Comparison of ENCODE assay signal across 10 cellular contexts in genomic region chr12:81077329-81077685, GRCh38. TPM values are rescaled to one million over a fixed set of nuclear protein-coding genes. Genes with fewer than 3 reads are reported as not detected.
DNase-seq lines count a peak whose midpoint lies in the region; FAIRE-seq and TF ChIP-seq lines count a peak whose summit lies in the region.
"Had no signal": no experiment of that assay in that cellular context is flagged by ENCODE, and none has a peak within 500 bp of the region (broad histone marks: within the 10 kb centered on the region; RNA-seq: fewer than 3 reads in every experiment).

No MANE protein-coding gene starts in this region.

- H3K36me3 ChIP-seq in astrocyte (ENCODE audit: insufficient read depth, low read length) (no peaks in the 10 kb centered on the region), hepatocyte (replicated peaks; ENCODE audit: insufficient read depth, low read depth) (no peaks in the 10 kb centered on the region)

- H3K4me1 ChIP-seq in astrocyte (ENCODE audit: insufficient read depth, low read length): peaks cover 7% of the 10 kb centered on the region
- peaks cover 12% of the 10 kb centered on the region for H3K4me1 ChIP-seq in hepatocyte (ENCODE audit: insufficient read depth)

- H3K27me3 Mint-ChIP-seq in astrocyte (ENCODE audit: low read depth, unreplicated experiment) (no peaks in the 10 kb centered on the region), progenitor cell of endocrine pancreas (no peaks in the 10 kb centered on the region)
- H3K27me3 Mint-ChIP-seq in activated T-helper 1 cell treated with anti-CD3 and anti-CD28 coated beads, Interleukin-12 subunit alpha, Interleukin-12 subunit beta, Interleukin-2, Interleukin-4 antibody, amounts not matched to agents 30 ng/mL and 10 ng/mL and 1 ng/mL, durations not matched to agents 14 hours and 24 hours and 36 hours (ENCODE audit: insufficient read depth): peaks cover 11% of the 10 kb centered on the region

- intact Hi-C loops in activated T-helper 1 cell treated with anti-CD3 and anti-CD28 coated beads, Interleukin-12 subunit alpha, Interleukin-12 subunit beta, Interleukin-2, Interleukin-4 antibody, amounts not matched to agents 30 ng/mL and 10 ng/mL and 1 ng/mL, durations not matched to agents 14 hours and 24 hours and 36 hours (cut with micrococcal nuclease): no loop called here

- H3K4me1 Mint-ChIP-seq in astrocyte (ENCODE audit: low read depth, unreplicated experiment) (peaks cover 15% of the 10 kb centered on the region), progenitor cell of endocrine pancreas (ENCODE audit: low read depth) (peaks cover 33% of the 10 kb centered on the region)
- H3K4me1 Mint-ChIP-seq in activated T-helper 1 cell treated with anti-CD3 and anti-CD28 coated beads, Interleukin-12 subunit alpha, Interleukin-12 subunit beta, Interleukin-2, Interleukin-4 antibody, amounts not matched to agents 30 ng/mL and 10 ng/mL and 1 ng/mL, durations not matched to agents 14 hours and 24 hours and 36 hours (ENCODE audit: low read depth): no peaks in the 10 kb centered on the region

- H3K9me3 ChIP-seq in astrocyte (ENCODE audit: insufficient read depth, low read depth, low read length) (no peaks in the 10 kb centered on the region), hepatocyte (ENCODE audit: low read depth) (no peaks in the 10 kb centered on the region)

- H4K20me1 ChIP-seq in astrocyte (ENCODE audit: insufficient read depth, low read length) (no peaks in the 10 kb centered on the region), hepatocyte (ENCODE audit: insufficient read depth, poor library complexity, severe bottlenecking) (no peaks in the 10 kb centered on the region)

- H3K4me3 Mint-ChIP-seq in astrocyte (ENCODE audit: unreplicated experiment): peak overlapping the region; percentile 88
- H3K4me3 Mint-ChIP-seq in progenitor cell of endocrine pancreas (ENCODE audit: low read depth): peak overlapping the region; percentile 86
- no peak overlapping the region for H3K4me3 Mint-ChIP-seq in activated T-helper 1 cell treated with anti-CD3 and anti-CD28 coated beads, Interleukin-12 subunit alpha, Interleukin-12 subunit beta, Interleukin-2, Interleukin-4 antibody, amounts not matched to agents 30 ng/mL and 10 ng/mL and 1 ng/mL, durations not matched to agents 14 hours and 24 hours and 36 hours

- TF ChIP-seq CTCF in astrocyte (IDR thresholded peaks at IDR 0.05; ENCODE audit: insufficient read depth, low read depth, low read length) (no peak), hepatocyte (IDR thresholded peaks at IDR 0.05; ENCODE audit: poor library complexity) (no peak), progenitor cell of endocrine pancreas (IDR thresholded peaks at IDR 0.05; ENCODE audit: unreplicated experiment) (no peak), GM10248 (IDR thresholded peaks at IDR 0.05; ENCODE audit: control extremely low read depth, extremely low read depth, low read depth, missing control alignments) (no peak)

- H3K9me2 ChIP-seq in hepatocyte (replicated peaks; ENCODE audit: insufficient read depth): no peaks in the 10 kb centered on the region

- H3K36me3 Mint-ChIP-seq in astrocyte (ENCODE audit: low read depth, unreplicated experiment) (no peaks in the 10 kb centered on the region), progenitor cell of endocrine pancreas (ENCODE audit: insufficient read depth) (no peaks in the 10 kb centered on the region)
- no peaks in the 10 kb centered on the region for H3K36me3 Mint-ChIP-seq in activated T-helper 1 cell treated with anti-CD3 and anti-CD28 coated beads, Interleukin-12 subunit alpha, Interleukin-12 subunit beta, Interleukin-2, Interleukin-4 antibody, amounts not matched to agents 30 ng/mL and 10 ng/mL and 1 ng/mL, durations not matched to agents 14 hours and 24 hours and 36 hours (ENCODE audit: low read depth)

- peak overlapping the region; percentile 98 for H2AFZ ChIP-seq in astrocyte (ENCODE audit: low read depth, low read length)
- H2AFZ ChIP-seq in hepatocyte: peak overlapping the region; percentile 97

- CTCF ChIA-PET in GM10248 (lab: Yijun Ruan, JAX): no interaction called here

- peak overlapping the region; percentile 92 for H3K4me2 ChIP-seq in astrocyte (ENCODE audit: low read length)
- H3K4me2 ChIP-seq in hepatocyte: peak overlapping the region; percentile 92

- WGBS in hepatocyte (ENCODE audit: low lambda C conversion rate, missing lambda C conversion rate): 13% methylated on average over 6 of the region's 6 CpGs

- H3K79me2 ChIP-seq in astrocyte (ENCODE audit: insufficient read depth, low read length) (no peaks in the 10 kb centered on the region), hepatocyte (peaks cover 7% of the 10 kb centered on the region)

- H3K27me3 ChIP-seq in astrocyte (ENCODE audit: insufficient read depth, low read length) (no peaks in the 10 kb centered on the region), hepatocyte (no peaks in the 10 kb centered on the region)

- H3K4me3 ChIP-seq in astrocyte (ENCODE audit: insufficient read depth, low read depth, low read length) (peak overlapping the region; percentile 61), hepatocyte (peak overlapping the region; percentile 82)

- no peak overlapping the region for H3K27ac ChIP-seq in astrocyte (ENCODE audit: low read depth, low read length)
- peak overlapping the region; percentile 74 for H3K27ac ChIP-seq in hepatocyte

- H3K27ac Mint-ChIP-seq in astrocyte (ENCODE audit: unreplicated experiment) (peak overlapping the region; percentile 93), progenitor cell of endocrine pancreas (peak overlapping the region; percentile 83)
- no peak overlapping the region for H3K27ac Mint-ChIP-seq in activated T-helper 1 cell treated with anti-CD3 and anti-CD28 coated beads, Interleukin-12 subunit alpha, Interleukin-12 subunit beta, Interleukin-2, Interleukin-4 antibody, amounts not matched to agents 30 ng/mL and 10 ng/mL and 1 ng/mL, durations not matched to agents 14 hours and 24 hours and 36 hours

- DNase-seq in EH (ENCODE audit: low read depth) (peak; percentile 16), astrocyte (ENCODE audit: low read depth) (peak; percentile 57), hepatocyte (ENCODE audit: low spot score) (no peak), progenitor cell of endocrine pancreas (ENCODE audit: low spot score, unreplicated experiment) (no peak), GM10248 (ENCODE audit: extremely low spot score) (no peak), OCI-M2 (lab: John Stamatoyannopoulos, UW; ENCODE audit: unreplicated experiment) (no peak)
- DNase-seq in activated CD4-positive, CD25-positive, alpha-beta regulatory T cell treated with anti-CD3 and anti-CD28 coated beads, Interleukin-2, amount 50 U/mL, for 72 hours: no peak
- DNase-seq in activated T-helper 1 cell treated with anti-CD3 and anti-CD28 coated beads, Interleukin-12 subunit alpha, Interleukin-12 subunit beta, Interleukin-2, Interleukin-4 antibody, amounts not matched to agents 30 ng/mL and 10 ng/mL and 1 ng/mL, durations not matched to agents 14 hours and 24 hours and 36 hours (ENCODE audit: low spot score): no peak
- DNase-seq: NCI-H2227 treated with DMSO at 0.1 percent for 48 hours; stimulated activated CD8-positive, alpha-beta memory T cell treated with anti-CD3 and anti-CD28 coated beads, Interleukin-4, amount 100 ng/mL, for 48 hours had no signal

- peak overlapping the region; percentile 70 for H3K9ac ChIP-seq in astrocyte (ENCODE audit: low read length)

- no peak for FAIRE-seq in astrocyte (lab: Jason Lieb, UNC)

- POLR2A ChIA-PET in GM10248 (lab: Yijun Ruan, JAX): no interaction called here

- H3K9me3 Mint-ChIP-seq in astrocyte (ENCODE audit: unreplicated experiment) (no peaks in the 10 kb centered on the region), progenitor cell of endocrine pancreas (ENCODE audit: low read depth) (no peaks in the 10 kb centered on the region)
- no peaks in the 10 kb centered on the region for H3K9me3 Mint-ChIP-seq in activated T-helper 1 cell treated with anti-CD3 and anti-CD28 coated beads, Interleukin-12 subunit alpha, Interleukin-12 subunit beta, Interleukin-2, Interleukin-4 antibody, amounts not matched to agents 30 ng/mL and 10 ng/mL and 1 ng/mL, durations not matched to agents 14 hours and 24 hours and 36 hours

RNA-seq across cellular contexts. Expression of gene ACSS3, which starts 0.6 kb away (rescaled TPM):
- total RNA-seq in astrocyte (13.9 and 16.8 TPM in 2 replicates), hepatocyte (18.8 and 31.4 TPM in 2 replicates), progenitor cell of endocrine pancreas (15.9 and 20.9 TPM in 2 replicates)
- 8.0 and 8.5 TPM in 2 replicates for polyA plus RNA-seq in hepatocyte
- not detected in 2 replicates for total RNA-seq in activated T-helper 1 cell treated with anti-CD3 and anti-CD28 coated beads, Interleukin-12 subunit alpha, Interleukin-12 subunit beta, Interleukin-2, Interleukin-4 antibody, amounts not matched to agents 30 ng/mL and 10 ng/mL and 1 ng/mL, durations not matched to agents 14 hours and 24 hours and 36 hours

Comparison
In these comparisons a context has a peak if more than half of its experiments do, and no peak if none do; other contexts are left out.
1. DNase-seq: peak in EH (single experiment) and astrocyte (single experiment); none in hepatocyte (single experiment), progenitor cell of endocrine pancreas (single experiment), activated CD4-positive, CD25-positive, alpha-beta regulatory T cell treated with anti-CD3 and anti-CD28 coated beads, Interleukin-2, amount 50 U/mL, for 72 hours (single experiment), GM10248 (single experiment), OCI-M2 (single experiment) and activated T-helper 1 cell treated with anti-CD3 and anti-CD28 coated beads, Interleukin-12 subunit alpha, Interleukin-12 subunit beta, Interleukin-2, Interleukin-4 antibody, amounts not matched to agents 30 ng/mL and 10 ng/mL and 1 ng/mL, durations not matched to agents 14 hours and 24 hours and 36 hours (single experiment).
2. RNA of gene ACSS3, which starts 0.6 kb away (total RNA-seq): 18.8 to 31.4 TPM in hepatocyte, 15.9 to 20.9 TPM in progenitor cell of endocrine pancreas and 13.9 to 16.8 TPM in astrocyte; not detected in activated T-helper 1 cell treated with anti-CD3 and anti-CD28 coated beads, Interleukin-12 subunit alpha, Interleukin-12 subunit beta, Interleukin-2, Interleukin-4 antibody, amounts not matched to agents 30 ng/mL and 10 ng/mL and 1 ng/mL, durations not matched to agents 14 hours and 24 hours and 36 hours; every median in the first group is over 10 times any median in the second.